8 cellular contexts compared by ENCODE assay signal in genomic region chr14:21455912-21456667, GRCh38. TPM values are rescaled to one million over a fixed set of nuclear protein-coding genes. Genes with fewer than 3 reads are reported as not detected.
DNase-seq lines count a peak whose midpoint lies in the region; ATAC-seq, FAIRE-seq and TF ChIP-seq lines count a peak whose summit lies in the region.

A gene with protein sequence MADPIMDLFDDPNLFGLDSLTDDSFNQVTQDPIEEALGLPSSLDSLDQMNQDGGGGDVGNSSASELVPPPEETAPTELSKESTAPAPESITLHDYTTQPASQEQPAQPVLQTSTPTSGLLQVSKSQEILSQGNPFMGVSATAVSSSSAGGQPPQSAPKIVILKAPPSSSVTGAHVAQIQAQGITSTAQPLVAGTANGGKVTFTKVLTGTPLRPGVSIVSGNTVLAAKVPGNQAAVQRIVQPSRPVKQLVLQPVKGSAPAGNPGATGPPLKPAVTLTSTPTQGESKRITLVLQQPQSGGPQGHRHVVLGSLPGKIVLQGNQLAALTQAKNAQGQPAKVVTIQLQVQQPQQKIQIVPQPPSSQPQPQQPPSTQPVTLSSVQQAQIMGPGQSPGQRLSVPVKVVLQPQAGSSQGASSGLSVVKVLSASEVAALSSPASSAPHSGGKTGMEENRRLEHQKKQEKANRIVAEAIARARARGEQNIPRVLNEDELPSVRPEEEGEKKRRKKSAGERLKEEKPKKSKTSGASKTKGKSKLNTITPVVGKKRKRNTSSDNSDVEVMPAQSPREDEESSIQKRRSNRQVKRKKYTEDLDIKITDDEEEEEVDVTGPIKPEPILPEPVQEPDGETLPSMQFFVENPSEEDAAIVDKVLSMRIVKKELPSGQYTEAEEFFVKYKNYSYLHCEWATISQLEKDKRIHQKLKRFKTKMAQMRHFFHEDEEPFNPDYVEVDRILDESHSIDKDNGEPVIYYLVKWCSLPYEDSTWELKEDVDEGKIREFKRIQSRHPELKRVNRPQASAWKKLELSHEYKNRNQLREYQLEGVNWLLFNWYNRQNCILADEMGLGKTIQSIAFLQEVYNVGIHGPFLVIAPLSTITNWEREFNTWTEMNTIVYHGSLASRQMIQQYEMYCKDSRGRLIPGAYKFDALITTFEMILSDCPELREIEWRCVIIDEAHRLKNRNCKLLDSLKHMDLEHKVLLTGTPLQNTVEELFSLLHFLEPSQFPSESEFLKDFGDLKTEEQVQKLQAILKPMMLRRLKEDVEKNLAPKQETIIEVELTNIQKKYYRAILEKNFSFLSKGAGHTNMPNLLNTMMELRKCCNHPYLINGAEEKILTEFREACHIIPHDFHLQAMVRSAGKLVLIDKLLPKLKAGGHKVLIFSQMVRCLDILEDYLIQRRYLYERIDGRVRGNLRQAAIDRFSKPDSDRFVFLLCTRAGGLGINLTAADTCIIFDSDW (N-terminal part only) (minus strand): TSS chr14:21456123. CDS start chr14:21431643, 24,480 bp downstream.

- TF ChIP-seq CTCF in BJ (IDR thresholded peaks at IDR 0.05; ENCODE audit: insufficient read depth, low read depth, low read length): peak; percentile 70
- TF ChIP-seq CTCF in coronary artery (IDR thresholded peaks at IDR 0.05): peak; percentile 45

- no peaks in the 10 kb centered on the region for H3K9me3 Mint-ChIP-seq in activated CD4-positive, alpha-beta T cell treated with anti-CD3 and anti-CD28 coated beads, Interleukin-2, amount 10 ng/mL, durations not matched to agents 24 days and 14 days

- DNase-seq in BJ (ENCODE audit: low read depth) (peak; percentile 99), GM19239 (ENCODE audit: insufficient read length, low spot score) (peak; percentile 90), NCI-H526 (lab: John Stamatoyannopoulos, UW) (peak; percentile 99), coronary artery (ENCODE audit: low spot score) (peak; percentile 100), left colon (peak; percentile 99 to 100)
- DNase-seq in activated CD4-positive, alpha-beta T cell treated with anti-CD3 and anti-CD28 coated beads, Interleukin-2, amount 10 ng/mL, durations not matched to agents 24 days and 14 days: peak; percentile 100
- peak; percentile 99 for DNase-seq in stimulated activated CD4-positive, alpha-beta T cell treated with anti-CD3 and anti-CD28 coated beads, Interleukin-2, amount 100 ng/mL, for 24 hours

- H3K36me3 Mint-ChIP-seq in activated CD4-positive, alpha-beta T cell treated with anti-CD3 and anti-CD28 coated beads, Interleukin-2, amount 10 ng/mL, durations not matched to agents 24 days and 14 days (ENCODE audit: low read depth): peaks cover 36% of the 10 kb centered on the region

- CTCF ChIA-PET in BJ (lab: Yijun Ruan, JAX): interaction anchor here (0.5 to 3.5 kb wide), 17 partner anchors 8 to 105 kb away, joined by 3 to 14 read pairs (median 5); partner anchors contain the start of gene TOX4

- H3K27ac Mint-ChIP-seq in activated CD4-positive, alpha-beta T cell treated with anti-CD3 and anti-CD28 coated beads, Interleukin-2, amount 10 ng/mL, durations not matched to agents 24 days and 14 days: peak within 1 kb of the TSS; percentile 97

- peak; percentile 97 for ATAC-seq in HG03460 (IDR thresholded peaks at IDR 0.05; ENCODE audit: unreplicated experiment)
- peak; percentile 96 for ATAC-seq in left colon

- POLR2A ChIA-PET in BJ (lab: Charles Lee): interaction anchor here (0.6 kb wide), 2 partner anchors 15 to 19 kb away, joined by 4 to 5 read pairs; no protein-coding TSS in a partner anchor

- peak within 1 kb of the TSS; percentile 95 for H3K4me3 Mint-ChIP-seq in activated CD4-positive, alpha-beta T cell treated with anti-CD3 and anti-CD28 coated beads, Interleukin-2, amount 10 ng/mL, durations not matched to agents 24 days and 14 days

- no peaks in the 10 kb centered on the region for H3K27me3 Mint-ChIP-seq in activated CD4-positive, alpha-beta T cell treated with anti-CD3 and anti-CD28 coated beads, Interleukin-2, amount 10 ng/mL, durations not matched to agents 24 days and 14 days

- intact Hi-C loops in activated CD4-positive, alpha-beta T cell treated with anti-CD3 and anti-CD28 coated beads, Interleukin-2, amount 10 ng/mL, durations not matched to agents 24 days and 14 days (cut with micrococcal nuclease): loop anchor here (1.0 to 10.0 kb wide), 9 partner anchors 19 to 351 kb away; partner anchors contain the start of genes HNRNPC, METTL3, SALL2 and SUPT16H
- intact Hi-C loops in left colon (cut with DNase I, micrococcal nuclease): no loop called here

- FAIRE-seq in GM19239 (lab: Jason Lieb, UNC): peak; percentile 100

- H3K27ac ChIP-seq in coronary artery: peak within 1 kb of the TSS; percentile 97 to 98

- H3K27me3 ChIP-seq in BJ (ENCODE audit: control insufficient read depth, insufficient read depth, low read length): no peaks in the 10 kb centered on the region

- H3K4me3 ChIP-seq in BJ (ENCODE audit: low read depth, low read length) (peak within 1 kb of the TSS; percentile 75), coronary artery (peak within 1 kb of the TSS; percentile 92)

- 0 out of 2 replicates have a peak, but pooled peaks cover 1% of the 10 kb centered on the region for H3K36me3 ChIP-seq in BJ (ENCODE audit: control insufficient read depth, insufficient read depth, low read length)

- H3K4me1 Mint-ChIP-seq in activated CD4-positive, alpha-beta T cell treated with anti-CD3 and anti-CD28 coated beads, Interleukin-2, amount 10 ng/mL, durations not matched to agents 24 days and 14 days: peaks cover 26% of the 10 kb centered on the region

RNA-seq across cellular contexts. Expression of the gene that starts here (rescaled TPM):
- 16.8 and 25.4 TPM in 2 replicates for polyA plus RNA-seq in BJ (2011; rRNA removed)
- 69.2 and 83.3 TPM in 2 replicates for polyA minus RNA-seq in BJ (2011; rRNA and poly(A)+ RNA removed)
- total RNA-seq in activated CD4-positive, alpha-beta T cell treated with anti-CD3 and anti-CD28 coated beads, Interleukin-2, amount 10 ng/mL, durations not matched to agents 24 days and 14 days: 104 and 115 TPM in 2 replicates
- 10 to 100 TPM; 58.5 to 59.0 TPM for total RNA-seq in left colon

Comparison
In these comparisons a context has a peak if more than half of its experiments do, and no peak if none do; other contexts are left out.
1. Peak in every context shown above with its lines: DNase-seq, ATAC-seq, H3K4me3 ChIP-seq and H3K27ac ChIP-seq.